Comparison of ENCODE assay signal across 1 cellular context in the genomic region with DNA sequence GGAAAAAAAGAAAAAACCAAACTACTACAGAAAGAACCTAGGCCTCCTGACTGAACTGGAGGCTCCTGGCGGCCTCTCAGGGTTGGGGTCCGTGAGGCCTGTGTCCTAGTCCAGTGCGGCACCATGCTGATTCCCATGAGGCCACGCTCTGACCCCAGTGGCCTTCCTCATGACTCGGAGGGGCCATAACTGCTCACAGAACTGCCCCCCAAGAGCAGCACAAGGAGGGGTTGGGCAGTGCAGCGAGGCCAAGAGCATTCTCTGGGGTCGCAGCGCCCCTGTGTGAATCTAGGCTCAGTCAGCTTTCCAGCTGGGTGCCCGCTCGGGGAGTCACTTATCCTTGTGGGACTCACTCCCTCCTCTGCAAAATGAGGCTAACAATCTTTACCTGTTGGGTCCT.
TF ChIP-seq lines count a peak whose summit lies in the region.

No MANE protein-coding gene starts in this region.

TF ChIP-seq in GM23338, 12 proteins besides CTCF, POLR2A, EP300 and RAD21 (continued from another document):
- no peak for TF ChIP-seq EZH2phosphoT487 (IDR thresholded peaks at IDR 0.05; ENCODE audit: unreplicated experiment)
- TF ChIP-seq, protein P1, sequence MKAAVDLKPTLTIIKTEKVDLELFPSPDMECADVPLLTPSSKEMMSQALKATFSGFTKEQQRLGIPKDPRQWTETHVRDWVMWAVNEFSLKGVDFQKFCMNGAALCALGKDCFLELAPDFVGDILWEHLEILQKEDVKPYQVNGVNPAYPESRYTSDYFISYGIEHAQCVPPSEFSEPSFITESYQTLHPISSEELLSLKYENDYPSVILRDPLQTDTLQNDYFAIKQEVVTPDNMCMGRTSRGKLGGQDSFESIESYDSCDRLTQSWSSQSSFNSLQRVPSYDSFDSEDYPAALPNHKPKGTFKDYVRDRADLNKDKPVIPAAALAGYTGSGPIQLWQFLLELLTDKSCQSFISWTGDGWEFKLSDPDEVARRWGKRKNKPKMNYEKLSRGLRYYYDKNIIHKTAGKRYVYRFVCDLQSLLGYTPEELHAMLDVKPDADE (IDR thresholded peaks at IDR 0.05), result no peak
- TF ChIP-seq, protein P2, sequence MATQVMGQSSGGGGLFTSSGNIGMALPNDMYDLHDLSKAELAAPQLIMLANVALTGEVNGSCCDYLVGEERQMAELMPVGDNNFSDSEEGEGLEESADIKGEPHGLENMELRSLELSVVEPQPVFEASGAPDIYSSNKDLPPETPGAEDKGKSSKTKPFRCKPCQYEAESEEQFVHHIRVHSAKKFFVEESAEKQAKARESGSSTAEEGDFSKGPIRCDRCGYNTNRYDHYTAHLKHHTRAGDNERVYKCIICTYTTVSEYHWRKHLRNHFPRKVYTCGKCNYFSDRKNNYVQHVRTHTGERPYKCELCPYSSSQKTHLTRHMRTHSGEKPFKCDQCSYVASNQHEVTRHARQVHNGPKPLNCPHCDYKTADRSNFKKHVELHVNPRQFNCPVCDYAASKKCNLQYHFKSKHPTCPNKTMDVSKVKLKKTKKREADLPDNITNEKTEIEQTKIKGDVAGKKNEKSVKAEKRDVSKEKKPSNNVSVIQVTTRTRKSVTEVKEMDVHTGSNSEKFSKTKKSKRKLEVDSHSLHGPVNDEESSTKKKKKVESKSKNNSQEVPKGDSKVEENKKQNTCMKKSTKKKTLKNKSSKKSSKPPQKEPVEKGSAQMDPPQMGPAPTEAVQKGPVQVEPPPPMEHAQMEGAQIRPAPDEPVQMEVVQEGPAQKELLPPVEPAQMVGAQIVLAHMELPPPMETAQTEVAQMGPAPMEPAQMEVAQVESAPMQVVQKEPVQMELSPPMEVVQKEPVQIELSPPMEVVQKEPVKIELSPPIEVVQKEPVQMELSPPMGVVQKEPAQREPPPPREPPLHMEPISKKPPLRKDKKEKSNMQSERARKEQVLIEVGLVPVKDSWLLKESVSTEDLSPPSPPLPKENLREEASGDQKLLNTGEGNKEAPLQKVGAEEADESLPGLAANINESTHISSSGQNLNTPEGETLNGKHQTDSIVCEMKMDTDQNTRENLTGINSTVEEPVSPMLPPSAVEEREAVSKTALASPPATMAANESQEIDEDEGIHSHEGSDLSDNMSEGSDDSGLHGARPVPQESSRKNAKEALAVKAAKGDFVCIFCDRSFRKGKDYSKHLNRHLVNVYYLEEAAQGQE (IDR thresholded peaks at IDR 0.05; ENCODE audit: unreplicated experiment), result no peak
